In the genomic region with DNA sequence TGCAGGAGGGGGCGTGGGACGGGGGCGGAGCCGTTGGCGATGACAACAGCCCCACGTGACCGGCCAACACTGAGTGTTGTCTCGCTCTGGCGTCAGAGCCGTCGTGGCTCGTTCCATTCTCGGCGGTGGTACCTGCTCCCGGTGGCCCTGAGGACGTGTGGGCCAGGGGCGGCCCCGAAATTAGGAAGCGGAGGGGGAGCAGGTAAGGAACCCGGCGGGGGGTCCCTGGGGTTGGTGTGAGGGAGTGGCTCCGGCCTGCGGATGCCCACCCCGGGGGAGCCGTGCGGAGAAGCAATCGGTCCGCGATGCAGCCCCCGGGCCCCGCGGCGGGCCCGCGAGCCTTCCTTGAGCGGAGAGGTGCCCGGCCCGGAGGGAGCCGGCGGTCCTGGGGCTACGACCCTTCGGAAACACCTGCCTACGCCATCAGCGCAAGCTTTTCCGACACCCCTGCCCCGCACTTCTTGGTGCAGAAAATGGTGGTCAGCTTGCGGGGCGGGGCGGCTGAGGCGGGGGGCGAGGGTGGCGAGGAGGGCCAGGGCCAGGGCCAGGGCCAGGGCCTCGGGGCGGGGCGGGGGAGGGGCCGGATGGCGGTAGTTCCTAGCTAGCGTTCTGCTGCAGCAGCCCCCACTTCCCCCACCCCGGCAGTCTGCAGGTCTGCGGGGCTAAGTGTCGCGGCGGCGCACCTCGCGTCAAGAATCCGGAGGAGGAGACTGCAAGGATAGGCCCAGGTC, we compare ENCODE assay signal across 8 cellular contexts. TPM values are rescaled to one million over a fixed set of nuclear protein-coding genes. Genes with fewer than 3 reads are reported as not detected.
A peak's percentile ranks its signal among the peaks of the same experiment; 100 is the strongest.
DNase-seq lines count a peak whose midpoint lies in the region; ATAC-seq and TF ChIP-seq lines count a peak whose summit lies in the region.

A gene with protein sequence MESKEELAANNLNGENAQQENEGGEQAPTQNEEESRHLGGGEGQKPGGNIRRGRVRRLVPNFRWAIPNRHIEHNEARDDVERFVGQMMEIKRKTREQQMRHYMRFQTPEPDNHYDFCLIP (plus strand): TSS at position 72 of the 731 bp plus-strand sequence. CDS start 1,046 bp downstream, outside the sequence.

- ATAC-seq in GM19324 (IDR thresholded peaks at IDR 0.05; ENCODE audit: low FRiP score, unreplicated experiment) = peak; percentile 69
- peak; percentile 96 for ATAC-seq in HG03442 (IDR thresholded peaks at IDR 0.05; ENCODE audit: unreplicated experiment)
- peak; percentile 88 for ATAC-seq in Panc1

- BruUV-seq in Panc1 (replicated peaks; lab: Mats Ljungman, UMichigan) = no TSS peak

- H3K4me3 ChIP-seq in Panc1 (ENCODE audit: low read depth in 2 of 2, low read length in 2 of 2) (peak within 1 kb of the TSS; percentile 50 to 58), fibroblast of villous mesenchyme (ENCODE audit: low read depth, low read length) (peak within 1 kb of the TSS; percentile 71)

- POLR2A ChIA-PET in Panc1 (lab: Charles Lee) = no interaction called here

- peaks cover 28% of the 10 kb centered on the region for H3K4me1 Mint-ChIP-seq in neural crest cell
- H3K4me1 Mint-ChIP-seq in stimulated activated naive CD8-positive, alpha-beta T cell treated with anti-CD3 and anti-CD28 coated beads, Interleukin-15, Interleukin-2, amounts not matched to agents 100 ng/mL and 50 ng/mL, for 24 hours (ENCODE audit: low read depth) = peaks cover 20% of the 10 kb centered on the region

- TF ChIP-seq CTCF in Panc1 (IDR thresholded peaks at IDR 0.05) (no peak), fibroblast of villous mesenchyme (IDR thresholded peaks at IDR 0.05; ENCODE audit: insufficient read depth, low read depth, low read length) (no peak), neural crest cell (conservative IDR thresholded peaks at IDR 0.05) (no peak)

- in situ Hi-C loops in Panc1 (cut with HindIII; ENCODE audit: low pct_unique_long_range_greater_than_20kb, low sequenced_read_pairs) = no loop called here

- peak within 1 kb of the TSS; percentile 93 for H3K4me3 Mint-ChIP-seq in neural crest cell
- peak within 1 kb of the TSS; percentile 79 for H3K4me3 Mint-ChIP-seq in stimulated activated naive CD8-positive, alpha-beta T cell treated with anti-CD3 and anti-CD28 coated beads, Interleukin-15, Interleukin-2, amounts not matched to agents 100 ng/mL and 50 ng/mL, for 24 hours

- H3K9me3 ChIP-seq in Panc1 (ENCODE audit: control insufficient read depth, insufficient read depth, low read depth, low read length) = no peaks in the 10 kb centered on the region

- intact Hi-C loops in Panc1 (cut with micrococcal nuclease; ENCODE audit: unreplicated experiment) = no loop called here

- H3K36me3 Mint-ChIP-seq in neural crest cell (ENCODE audit: low read depth) = peaks cover 16% of the 10 kb centered on the region
- H3K36me3 Mint-ChIP-seq in stimulated activated naive CD8-positive, alpha-beta T cell treated with anti-CD3 and anti-CD28 coated beads, Interleukin-15, Interleukin-2, amounts not matched to agents 100 ng/mL and 50 ng/mL, for 24 hours (ENCODE audit: low read depth) = no peaks in the 10 kb centered on the region

- CTCF ChIA-PET in Panc1 (lab: Charles Lee) = no interaction called here

- H3K4me1 ChIP-seq in Panc1 (ENCODE audit: control insufficient read depth, insufficient read depth, low read length) = peaks cover 5% of the 10 kb centered on the region; the same call in 1 of the 2 replicates

- H3K27me3 Mint-ChIP-seq in neural crest cell (ENCODE audit: low read depth) = no peaks in the 10 kb centered on the region
- H3K27me3 Mint-ChIP-seq in stimulated activated naive CD8-positive, alpha-beta T cell treated with anti-CD3 and anti-CD28 coated beads, Interleukin-15, Interleukin-2, amounts not matched to agents 100 ng/mL and 50 ng/mL, for 24 hours = no peaks in the 10 kb centered on the region

- peak within 1 kb of the TSS; percentile 98 for H3K27ac Mint-ChIP-seq in neural crest cell (ENCODE audit: unreplicated experiment)
- peak within 1 kb of the TSS; percentile 67 for H3K27ac Mint-ChIP-seq in stimulated activated naive CD8-positive, alpha-beta T cell treated with anti-CD3 and anti-CD28 coated beads, Interleukin-15, Interleukin-2, amounts not matched to agents 100 ng/mL and 50 ng/mL, for 24 hours

- H3K36me3 ChIP-seq in Panc1 (ENCODE audit: control insufficient read depth, insufficient read depth, low read length) = no peaks in the 10 kb centered on the region

- peaks cover 14% of the 10 kb centered on the region for H3K9me3 Mint-ChIP-seq in neural crest cell
- H3K9me3 Mint-ChIP-seq in stimulated activated naive CD8-positive, alpha-beta T cell treated with anti-CD3 and anti-CD28 coated beads, Interleukin-15, Interleukin-2, amounts not matched to agents 100 ng/mL and 50 ng/mL, for 24 hours = no peaks in the 10 kb centered on the region

- H3K27ac ChIP-seq in Panc1 (ENCODE audit: low read length) = no peak within 1 kb of the TSS

- peaks cover 13% of the 10 kb centered on the region for H3K27me3 ChIP-seq in Panc1 (ENCODE audit: control insufficient read depth, insufficient read depth, low read length)

- peak in 13 of 14 donors; percentile 21 to 79 (median 69) for DNase-seq in C1 segment of cervical spinal cord (lab: John Stamatoyannopoulos, UW)
- no peak for DNase-seq in Panc1 (ENCODE audit: low read depth, low spot score)
- peak; percentile 67 for DNase-seq in activated gamma-delta T cell (lab: John Stamatoyannopoulos, UW)
- DNase-seq in fibroblast of villous mesenchyme (ENCODE audit: low read depth) = peak; percentile 66
- peak; percentile 67 for DNase-seq in neural crest cell (ENCODE audit: low read depth, low spot score)

RNA-seq across cellular contexts. Expression of the gene that starts here (rescaled TPM):
- total RNA-seq in Panc1 (2021; ENCODE audit: unreplicated experiment) = 1.1 TPM
- 0.97 TPM for polyA plus RNA-seq in Panc1 (2012; ENCODE audit: insufficient read length)
- total RNA-seq in fibroblast of villous mesenchyme = 6.0 and 7.1 TPM in 2 replicates
- 52.3 and 63.0 TPM in 2 replicates for total RNA-seq in neural crest cell
